Comparison of ENCODE assay signal across 18 cellular contexts in the genomic region with DNA sequence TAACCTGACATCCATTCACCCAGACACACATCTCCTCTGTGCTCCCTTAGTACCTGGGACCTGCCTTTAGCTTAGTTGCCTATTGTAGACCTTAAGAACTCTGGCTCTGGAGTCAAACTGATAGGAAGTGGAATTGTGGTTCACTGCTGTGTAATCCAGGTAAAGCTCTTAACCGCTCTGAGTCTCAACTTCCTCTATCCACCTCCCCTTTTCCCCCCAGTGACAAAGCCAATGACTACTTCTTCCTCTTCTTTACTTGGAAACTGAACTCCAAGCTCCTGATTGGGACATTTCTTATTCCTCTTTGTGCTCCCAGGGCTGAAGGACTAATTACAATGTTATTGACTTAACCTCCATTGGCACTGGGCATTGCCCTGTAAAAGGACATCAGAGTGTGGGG.
"Had no signal": no experiment of that assay in that cellular context is flagged by ENCODE, and none has a peak within 500 bp of the region (broad histone marks: within the 10 kb centered on the region; RNA-seq: fewer than 3 reads in every experiment).

No MANE protein-coding gene starts in this region.

- H3K27ac Mint-ChIP-seq: activated naive CD4-positive, alpha-beta T cell treated with anti-CD3 and anti-CD28 coated beads, Interleukin-2, amount 10 ng/mL, durations not matched to agents 7 days and 5 days; activated T-helper 2 cell treated with anti-CD3 and anti-CD28 coated beads, Interferon-gamma antibody, Interleukin-2, Interleukin-4, amounts not matched to agents 10 μg/mL and 5 μg/mL and 100 μg/mL, durations not matched to agents 14 hours and 24 hours and 36 hours; memory B cell; naive thymus-derived CD8-positive, alpha-beta T cell; stimulated activated naive B cell treated with anti-CD40 and anti-IgM and Interleukin-4, amounts not matched to agents 10 μg/mL and 1 μg/mL and 100 μg/mL, for 72 hours had no signal

- H3K36me3 Mint-ChIP-seq: activated naive CD4-positive, alpha-beta T cell treated with anti-CD3 and anti-CD28 coated beads, Interleukin-2, amount 10 ng/mL, durations not matched to agents 7 days and 5 days; naive thymus-derived CD8-positive, alpha-beta T cell; stimulated activated naive B cell treated with anti-CD40 and anti-IgM and Interleukin-4, amounts not matched to agents 10 μg/mL and 1 μg/mL and 100 μg/mL, for 72 hours had no signal

- H3K4me1 Mint-ChIP-seq: activated naive CD4-positive, alpha-beta T cell treated with anti-CD3 and anti-CD28 coated beads, Interleukin-2, amount 10 ng/mL, durations not matched to agents 7 days and 5 days; memory B cell; stimulated activated naive B cell treated with anti-CD40 and anti-IgM and Interleukin-4, amounts not matched to agents 10 μg/mL and 1 μg/mL and 100 μg/mL, for 72 hours had no signal

- H3K27me3 ChIP-seq: adrenal gland, dorsolateral prefrontal cortex, hepatocyte, tibial artery, uterus had no signal

- H3K9me3 Mint-ChIP-seq: activated naive CD4-positive, alpha-beta T cell treated with anti-CD3 and anti-CD28 coated beads, Interleukin-2, amount 10 ng/mL, durations not matched to agents 7 days and 5 days; activated T-helper 2 cell treated with anti-CD3 and anti-CD28 coated beads, Interferon-gamma antibody, Interleukin-2, Interleukin-4, amounts not matched to agents 10 μg/mL and 5 μg/mL and 100 μg/mL, durations not matched to agents 14 hours and 24 hours and 36 hours; naive thymus-derived CD8-positive, alpha-beta T cell; stimulated activated naive B cell treated with anti-CD40 and anti-IgM and Interleukin-4, amounts not matched to agents 10 μg/mL and 1 μg/mL and 100 μg/mL, for 72 hours had no signal

- H3K4me3 Mint-ChIP-seq: activated naive CD4-positive, alpha-beta T cell treated with anti-CD3 and anti-CD28 coated beads, Interleukin-2, amount 10 ng/mL, durations not matched to agents 7 days and 5 days; memory B cell; naive thymus-derived CD8-positive, alpha-beta T cell; stimulated activated naive B cell treated with anti-CD40 and anti-IgM and Interleukin-4, amounts not matched to agents 10 μg/mL and 1 μg/mL and 100 μg/mL, for 72 hours had no signal

- H3K27ac ChIP-seq: adrenal gland, dorsolateral prefrontal cortex, hepatocyte, tibial artery, uterus had no signal

- DNase-seq: activated CD4-positive, CD25-positive, alpha-beta regulatory T cell treated with anti-CD3 and anti-CD28 coated beads, Interleukin-2, amount 50 U/mL, for 72 hours; activated naive CD4-positive, alpha-beta T cell treated with anti-CD3 and anti-CD28 coated beads, Interleukin-2, amount 10 ng/mL, durations not matched to agents 7 days and 5 days; activated T-cell treated with anti-CD3 and anti-CD28 coated beads, Interleukin-2, amount 50 U/mL, for 1 hour; adrenal gland; dorsolateral prefrontal cortex; islet precursor cell; mucosa of descending colon; naive thymus-derived CD8-positive, alpha-beta T cell; posterior cingulate gyrus; retina; stimulated activated CD4-positive, alpha-beta T cell treated with anti-CD3 and anti-CD28 coated beads, Interleukin-4, amount 100 ng/mL, for 1 hour; stimulated activated naive B cell treated with anti-CD40 and anti-IgM and Interleukin-4, amounts not matched to agents 10 μg/mL and 1 μg/mL and 100 μg/mL, for 72 hours; T1000; tibial artery; uterus had no signal

- H3K4me3 ChIP-seq: adrenal gland, dorsolateral prefrontal cortex, hepatocyte, mucosa of descending colon, tibial artery, uterus had no signal
